ENCODE assay signal across 7 cellular contexts in genomic region chr7:35190146-35190773, GRCh38.
A peak's percentile ranks its signal among the peaks of the same experiment; 100 is the strongest.
DNase-seq lines count a peak whose midpoint lies in the region; ATAC-seq, FAIRE-seq and TF ChIP-seq lines count a peak whose summit lies in the region.
"Not testable (repeated sequence)": the region's sequence is repeated elsewhere in the genome, so short reads cannot be mapped to it uniquely, and the experiment has no call there.

No MANE protein-coding gene starts in this region.

- peak; percentile 9 for FAIRE-seq in A204.1 (lab: Jason Lieb, UNC)
- peak; percentile 96 for FAIRE-seq in RCC 7860 (lab: Jason Lieb, UNC)
- FAIRE-seq in colon (lab: Jason Lieb, UNC): peak; percentile 92
- peak; percentile 96 for FAIRE-seq in pancreas (lab: Jason Lieb, UNC)

- not testable (repeated sequence) for H3K9me3 ChIP-seq in pancreas

- H3K4me3 Mint-ChIP-seq in HFFc6; glutamatergic neuron (ENCODE audit: unreplicated experiment); mesothelial cell of epicardium: not testable (repeated sequence)

- not testable (repeated sequence) for H3K27ac Mint-ChIP-seq in HFFc6; glutamatergic neuron (ENCODE audit: unreplicated experiment); mesothelial cell of epicardium

- WGBS in pancreas, 2 donors: 48 to 49% methylated on average over 4 of the region's 4 CpGs

- H3K27me3 ChIP-seq in pancreas: not testable (repeated sequence)

- TF ChIP-seq CTCF in HFFc6 (IDR thresholded peaks at IDR 0.05) (peak; percentile 59), glutamatergic neuron (IDR thresholded peaks at IDR 0.05; ENCODE audit: partially characterized antibody, unreplicated experiment) (peak; percentile 33), mesothelial cell of epicardium (IDR thresholded peaks at IDR 0.05; ENCODE audit: unreplicated experiment) (peak; percentile 47), pancreas (IDR thresholded peaks at IDR 0.05) (peak in 1 of 4 donors; percentile 8)

- H3K27me3 Mint-ChIP-seq in HFFc6 (ENCODE audit: insufficient read depth): peaks cover 13% of the 10 kb centered on the region
- H3K27me3 Mint-ChIP-seq in glutamatergic neuron (ENCODE audit: unreplicated experiment): not testable (repeated sequence)
- peaks cover 49% of the 10 kb centered on the region for H3K27me3 Mint-ChIP-seq in mesothelial cell of epicardium (ENCODE audit: low read depth)

- intact Hi-C loops in pancreas (cut with DNase I): loop anchor here in 1 of 3 donors (10.0 kb wide), 1 partner anchor 345 kb away; no protein-coding TSS in a partner anchor

- not testable (repeated sequence) for H3K4me1 ChIP-seq in pancreas

- H3K4me1 Mint-ChIP-seq in HFFc6 (ENCODE audit: low read depth); glutamatergic neuron (ENCODE audit: low read depth, unreplicated experiment): not testable (repeated sequence)
- H3K4me1 Mint-ChIP-seq in mesothelial cell of epicardium: peaks cover 17% of the 10 kb centered on the region

- DNase-seq in HFFc6; RCC 7860 (ENCODE audit: low spot score); glutamatergic neuron; mesothelial cell of epicardium (ENCODE audit: low spot score in 2 of 2, unreplicated experiment in 2 of 2); pancreas: not testable (repeated sequence)

- not testable (repeated sequence) for H3K36me3 ChIP-seq in pancreas

- not testable (repeated sequence) for ATAC-seq in pancreas

- not testable (repeated sequence) for H3K27ac ChIP-seq in pancreas

- not testable (repeated sequence) for H3K4me3 ChIP-seq in pancreas

- H3K9me3 Mint-ChIP-seq in HFFc6; glutamatergic neuron (ENCODE audit: unreplicated experiment); mesothelial cell of epicardium: not testable (repeated sequence)

- not testable (repeated sequence) for H3K36me3 Mint-ChIP-seq in HFFc6 (ENCODE audit: low read depth); glutamatergic neuron (ENCODE audit: unreplicated experiment); mesothelial cell of epicardium
